ENCODE assay signal across 14 cellular contexts in the genomic region with DNA sequence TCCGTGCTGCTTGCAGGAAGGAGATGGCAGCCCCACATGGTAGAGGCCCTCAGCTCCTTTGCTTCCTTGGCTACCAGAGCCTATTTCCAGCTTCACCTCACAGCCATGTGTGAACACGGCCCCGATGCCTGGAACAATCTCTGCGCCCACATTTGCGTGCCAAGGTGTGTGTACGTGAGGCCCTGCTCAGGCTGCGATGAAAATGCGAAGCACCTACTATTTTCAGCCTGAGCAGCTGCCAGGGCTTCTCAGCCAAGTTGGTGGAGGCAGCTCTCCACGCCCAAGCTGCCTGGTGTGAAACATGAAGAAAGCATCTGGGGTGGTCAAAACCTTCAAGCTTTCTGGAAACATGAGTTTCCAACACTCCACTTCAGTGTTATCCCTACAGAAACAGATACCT.
"Had no signal": no experiment of that assay in that cellular context is flagged by ENCODE, and none has a peak within 500 bp of the region (broad histone marks: within the 10 kb centered on the region; RNA-seq: fewer than 3 reads in every experiment).

No MANE protein-coding gene starts in this region.

- H3K27me3 ChIP-seq: esophagus muscularis mucosa, sigmoid colon, spleen had no signal

- H3K79me2 ChIP-seq: parathyroid adenoma had no signal

- H2AFZ ChIP-seq: parathyroid adenoma had no signal

- H3K4me3 ChIP-seq: esophagus muscularis mucosa, sigmoid colon, spleen, tibial artery had no signal

- H3K4me1 ChIP-seq: parathyroid adenoma, spleen, tibial artery had no signal

- H3K36me3 ChIP-seq: esophagus muscularis mucosa, sigmoid colon, spleen, tibial artery had no signal

- DNase-seq: activated CD4-positive, alpha-beta T cell treated with anti-CD3 and anti-CD28 coated beads for 1 hour; activated naive CD4-positive, alpha-beta T cell treated with Interleukin-2 at 50 U/mL for 16 hours; activated naive CD8-positive, alpha-beta T cell treated with anti-CD3 and anti-CD28 coated beads for 36 hours; activated T-cell treated with anti-CD3 and anti-CD28 coated beads, Interleukin-2, amount 50 U/mL, for 24 hours; effector memory CD8-positive, alpha-beta T cell; islet precursor cell; sigmoid colon; spleen; stimulated activated CD4-positive, alpha-beta T cell treated with anti-CD3 and anti-CD28 coated beads, Interleukin-4, amount 100 ng/mL, for 1 hour; stimulated activated naive CD4-positive, alpha-beta T cell; T-helper 9 cell; tibial artery had no signal

- ATAC-seq: effector memory CD8-positive, alpha-beta T cell had no signal

- H3K9ac ChIP-seq: parathyroid adenoma had no signal

- H3K9me3 ChIP-seq: esophagus muscularis mucosa, sigmoid colon, spleen, tibial artery had no signal

- H3K27ac ChIP-seq: esophagus muscularis mucosa, parathyroid adenoma, sigmoid colon, spleen had no signal
